Comparison of ENCODE assay signal across 14 cellular contexts in the genomic region with DNA sequence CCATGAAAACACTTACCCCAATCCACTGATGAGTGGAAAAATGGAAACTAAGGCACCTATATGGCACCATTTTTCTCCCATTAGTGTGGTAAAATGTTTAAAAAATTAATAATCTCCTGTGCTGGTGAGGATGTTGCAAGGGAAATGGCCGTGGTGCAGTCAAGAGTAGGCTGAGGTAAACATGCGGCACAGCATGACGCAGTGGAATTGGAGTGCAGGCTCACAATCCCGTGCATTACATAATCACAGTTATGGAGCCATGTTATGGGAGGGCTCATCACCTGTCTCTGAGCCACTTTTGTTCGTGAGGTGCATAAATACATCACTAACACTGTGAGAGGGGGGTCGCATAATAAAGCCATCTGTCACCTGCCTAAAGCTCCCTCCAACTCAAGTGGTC.
DNase-seq lines count a peak whose midpoint lies in the region.
"Had no signal": no experiment of that assay in that cellular context is flagged by ENCODE, and none has a peak within 500 bp of the region (broad histone marks: within the 10 kb centered on the region; RNA-seq: fewer than 3 reads in every experiment).

No MANE protein-coding gene starts in this region.

- DNase-seq in NCI-H1105 treated with DMSO at 0.1 percent for 48 hours (lab: John Stamatoyannopoulos, UW) (peak; percentile 5), NCI-H1105 (lab: John Stamatoyannopoulos, UW) (no peak), NCI-H82 (lab: John Stamatoyannopoulos, UW) (peak; percentile 30), NCI-H82 treated with DMSO at 0.1 percent for 48 hours (lab: John Stamatoyannopoulos, UW; ENCODE audit: unreplicated experiment) (no peak), NCI-H524 (lab: John Stamatoyannopoulos, UW) (peak; percentile 98 to 100), NCI-H2107 treated with DMSO at 0.1 percent for 48 hours (lab: John Stamatoyannopoulos, UW; ENCODE audit: unreplicated experiment) (no peak), cerebellar nuclear complex (lab: John Stamatoyannopoulos, UW) (no peak)
- no peak for DNase-seq in activated T-cell treated with anti-CD3 and anti-CD28 coated beads, Interleukin-2, amount 50 U/mL, for 1 hour
- DNase-seq: 8988T; Calu3; CD8-positive, alpha-beta T cell; GDM1; GM23248; HCEC 1CT had no signal

Comparison
In these comparisons a context has a peak if more than half of its experiments do, and no peak if none do; other contexts are left out.
1. DNase-seq: peak in NCI-H1105 treated with DMSO at 0.1 percent for 48 hours (single experiment), NCI-H82 (single experiment) and NCI-H524 (2 of 2); none in NCI-H1105 (single experiment), NCI-H82 treated with DMSO at 0.1 percent for 48 hours (single experiment), NCI-H2107 treated with DMSO at 0.1 percent for 48 hours (single experiment), cerebellar nuclear complex (0 of 2) and activated T-cell treated with anti-CD3 and anti-CD28 coated beads, Interleukin-2, amount 50 U/mL, for 1 hour (single experiment).